1 cellular context compared by ENCODE assay signal in the genomic region with DNA sequence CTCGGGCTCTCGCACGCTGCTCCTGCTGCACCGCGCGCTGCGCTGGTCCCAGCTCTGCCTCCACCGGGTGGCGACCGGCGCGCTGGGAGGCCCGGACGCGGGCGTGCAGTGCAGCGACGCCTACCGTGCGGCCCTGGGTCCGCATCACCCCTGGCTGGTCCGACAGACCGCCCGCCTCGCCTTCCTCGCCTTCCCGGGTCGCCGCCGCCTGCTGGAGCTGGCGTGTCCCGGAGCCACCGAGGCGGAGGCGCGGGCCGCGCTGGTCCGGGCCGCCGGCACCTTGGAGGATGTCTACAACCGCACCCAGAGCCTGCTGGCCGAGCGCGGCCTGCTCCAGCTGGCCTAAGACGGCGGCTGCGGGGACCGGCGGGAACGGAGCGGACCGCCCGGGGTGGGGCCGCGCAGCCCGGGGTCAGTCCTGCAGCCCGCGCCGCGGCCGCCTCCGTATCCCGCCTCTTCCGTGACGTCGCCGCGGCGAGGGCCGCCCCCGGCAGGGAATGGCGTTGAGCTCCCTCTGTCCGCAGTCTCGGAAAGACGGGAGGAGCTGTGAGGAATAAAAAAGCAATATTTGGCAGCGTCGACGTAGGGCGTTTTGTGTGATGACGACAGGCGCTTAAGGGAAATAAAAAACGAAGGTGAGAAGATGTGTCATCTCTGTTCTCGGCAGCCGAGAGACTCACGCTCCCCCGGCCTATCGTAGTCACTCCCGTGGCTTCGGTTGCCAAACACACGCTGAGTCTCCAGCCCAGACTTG.
A peak's percentile ranks its signal among the peaks of the same experiment; 100 is the strongest.
TF ChIP-seq lines count a peak whose summit lies in the region.

No MANE protein-coding gene starts in this region.

TF ChIP-seq in HepG2, 621 proteins besides CTCF, POLR2A, EP300 and RAD21 (continued from another document and continues in another):
- TF ChIP-seq, protein P1, sequence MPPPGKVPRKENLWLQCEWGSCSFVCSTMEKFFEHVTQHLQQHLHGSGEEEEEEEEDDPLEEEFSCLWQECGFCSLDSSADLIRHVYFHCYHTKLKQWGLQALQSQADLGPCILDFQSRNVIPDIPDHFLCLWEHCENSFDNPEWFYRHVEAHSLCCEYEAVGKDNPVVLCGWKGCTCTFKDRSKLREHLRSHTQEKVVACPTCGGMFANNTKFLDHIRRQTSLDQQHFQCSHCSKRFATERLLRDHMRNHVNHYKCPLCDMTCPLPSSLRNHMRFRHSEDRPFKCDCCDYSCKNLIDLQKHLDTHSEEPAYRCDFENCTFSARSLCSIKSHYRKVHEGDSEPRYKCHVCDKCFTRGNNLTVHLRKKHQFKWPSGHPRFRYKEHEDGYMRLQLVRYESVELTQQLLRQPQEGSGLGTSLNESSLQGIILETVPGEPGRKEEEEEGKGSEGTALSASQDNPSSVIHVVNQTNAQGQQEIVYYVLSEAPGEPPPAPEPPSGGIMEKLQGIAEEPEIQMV (CRISPR knock-in tag; IDR thresholded peaks at IDR 0.05; ENCODE audit: low read depth): peak; percentile 82
- TF ChIP-seq ZNF720 (CRISPR knock-in tag; IDR thresholded peaks at IDR 0.05): no peak
- peak; percentile 39 for TF ChIP-seq POLR2G (IDR thresholded peaks at IDR 0.05; ENCODE audit: low read depth, low read length)
- TF ChIP-seq, protein P2, sequence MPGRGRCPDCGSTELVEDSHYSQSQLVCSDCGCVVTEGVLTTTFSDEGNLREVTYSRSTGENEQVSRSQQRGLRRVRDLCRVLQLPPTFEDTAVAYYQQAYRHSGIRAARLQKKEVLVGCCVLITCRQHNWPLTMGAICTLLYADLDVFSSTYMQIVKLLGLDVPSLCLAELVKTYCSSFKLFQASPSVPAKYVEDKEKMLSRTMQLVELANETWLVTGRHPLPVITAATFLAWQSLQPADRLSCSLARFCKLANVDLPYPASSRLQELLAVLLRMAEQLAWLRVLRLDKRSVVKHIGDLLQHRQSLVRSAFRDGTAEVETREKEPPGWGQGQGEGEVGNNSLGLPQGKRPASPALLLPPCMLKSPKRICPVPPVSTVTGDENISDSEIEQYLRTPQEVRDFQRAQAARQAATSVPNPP (CRISPR knock-in tag; IDR thresholded peaks at IDR 0.05): peak; percentile 84; the same call in 1 of the 2 replicates
- TF ChIP-seq, protein P3, sequence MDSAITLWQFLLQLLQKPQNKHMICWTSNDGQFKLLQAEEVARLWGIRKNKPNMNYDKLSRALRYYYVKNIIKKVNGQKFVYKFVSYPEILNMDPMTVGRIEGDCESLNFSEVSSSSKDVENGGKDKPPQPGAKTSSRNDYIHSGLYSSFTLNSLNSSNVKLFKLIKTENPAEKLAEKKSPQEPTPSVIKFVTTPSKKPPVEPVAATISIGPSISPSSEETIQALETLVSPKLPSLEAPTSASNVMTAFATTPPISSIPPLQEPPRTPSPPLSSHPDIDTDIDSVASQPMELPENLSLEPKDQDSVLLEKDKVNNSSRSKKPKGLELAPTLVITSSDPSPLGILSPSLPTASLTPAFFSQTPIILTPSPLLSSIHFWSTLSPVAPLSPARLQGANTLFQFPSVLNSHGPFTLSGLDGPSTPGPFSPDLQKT (CRISPR knock-in tag; IDR thresholded peaks at IDR 0.05; ENCODE audit: borderline replicate concordance): 0 out of 2 replicates have a peak, but pooled peaks have one; percentile 42
- peak; percentile 24; the same call in 1 of the 2 replicates for TF ChIP-seq ZFP90 (CRISPR knock-in tag; IDR thresholded peaks at IDR 0.05; ENCODE audit: borderline replicate concordance)
- peak; percentile 32 for TF ChIP-seq GABPA (IDR thresholded peaks at IDR 0.05; ENCODE audit: low read depth, low read length)
- TF ChIP-seq GABPA (CRISPR knock-in tag; IDR thresholded peaks at IDR 0.05; ENCODE audit: low read depth): no peak
- peak; percentile 22; the same call in 1 of the 2 replicates for TF ChIP-seq GFI1 (CRISPR knock-in tag; IDR thresholded peaks at IDR 0.05; ENCODE audit: borderline replicate concordance)
- TF ChIP-seq, protein P4, sequence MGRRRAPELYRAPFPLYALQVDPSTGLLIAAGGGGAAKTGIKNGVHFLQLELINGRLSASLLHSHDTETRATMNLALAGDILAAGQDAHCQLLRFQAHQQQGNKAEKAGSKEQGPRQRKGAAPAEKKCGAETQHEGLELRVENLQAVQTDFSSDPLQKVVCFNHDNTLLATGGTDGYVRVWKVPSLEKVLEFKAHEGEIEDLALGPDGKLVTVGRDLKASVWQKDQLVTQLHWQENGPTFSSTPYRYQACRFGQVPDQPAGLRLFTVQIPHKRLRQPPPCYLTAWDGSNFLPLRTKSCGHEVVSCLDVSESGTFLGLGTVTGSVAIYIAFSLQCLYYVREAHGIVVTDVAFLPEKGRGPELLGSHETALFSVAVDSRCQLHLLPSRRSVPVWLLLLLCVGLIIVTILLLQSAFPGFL (CRISPR knock-in tag; IDR thresholded peaks at IDR 0.05): 0 out of 2 replicates have a peak, but pooled peaks have one; percentile 82
- TF ChIP-seq, protein P5, sequence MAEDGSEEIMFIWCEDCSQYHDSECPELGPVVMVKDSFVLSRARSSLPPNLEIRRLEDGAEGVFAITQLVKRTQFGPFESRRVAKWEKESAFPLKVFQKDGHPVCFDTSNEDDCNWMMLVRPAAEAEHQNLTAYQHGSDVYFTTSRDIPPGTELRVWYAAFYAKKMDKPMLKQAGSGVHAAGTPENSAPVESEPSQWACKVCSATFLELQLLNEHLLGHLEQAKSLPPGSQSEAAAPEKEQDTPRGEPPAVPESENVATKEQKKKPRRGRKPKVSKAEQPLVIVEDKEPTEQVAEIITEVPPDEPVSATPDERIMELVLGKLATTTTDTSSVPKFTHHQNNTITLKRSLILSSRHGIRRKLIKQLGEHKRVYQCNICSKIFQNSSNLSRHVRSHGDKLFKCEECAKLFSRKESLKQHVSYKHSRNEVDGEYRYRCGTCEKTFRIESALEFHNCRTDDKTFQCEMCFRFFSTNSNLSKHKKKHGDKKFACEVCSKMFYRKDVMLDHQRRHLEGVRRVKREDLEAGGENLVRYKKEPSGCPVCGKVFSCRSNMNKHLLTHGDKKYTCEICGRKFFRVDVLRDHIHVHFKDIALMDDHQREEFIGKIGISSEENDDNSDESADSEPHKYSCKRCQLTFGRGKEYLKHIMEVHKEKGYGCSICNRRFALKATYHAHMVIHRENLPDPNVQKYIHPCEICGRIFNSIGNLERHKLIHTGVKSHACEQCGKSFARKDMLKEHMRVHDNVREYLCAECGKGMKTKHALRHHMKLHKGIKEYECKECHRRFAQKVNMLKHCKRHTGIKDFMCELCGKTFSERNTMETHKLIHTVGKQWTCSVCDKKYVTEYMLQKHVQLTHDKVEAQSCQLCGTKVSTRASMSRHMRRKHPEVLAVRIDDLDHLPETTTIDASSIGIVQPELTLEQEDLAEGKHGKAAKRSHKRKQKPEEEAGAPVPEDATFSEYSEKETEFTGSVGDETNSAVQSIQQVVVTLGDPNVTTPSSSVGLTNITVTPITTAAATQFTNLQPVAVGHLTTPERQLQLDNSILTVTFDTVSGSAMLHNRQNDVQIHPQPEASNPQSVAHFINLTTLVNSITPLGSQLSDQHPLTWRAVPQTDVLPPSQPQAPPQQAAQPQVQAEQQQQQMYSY (CRISPR knock-in tag; IDR thresholded peaks at IDR 0.05): peak; percentile 65; the same call in 1 of the 2 replicates
- TF ChIP-seq NR1H2 (CRISPR knock-in tag; IDR thresholded peaks at IDR 0.05; ENCODE audit: borderline replicate concordance, low read depth): peak; percentile 93; the same call in 1 of the 2 replicates
- TF ChIP-seq ZNF431 (CRISPR knock-in tag; IDR thresholded peaks at IDR 0.05; ENCODE audit: borderline replicate concordance, low read depth): peak; percentile 76; the same call in 1 of the 2 replicates
- peak; percentile 88 for TF ChIP-seq GABPB1 (CRISPR knock-in tag; IDR thresholded peaks at IDR 0.05)
- peak; percentile 75 for TF ChIP-seq MED1 (CRISPR knock-in tag; IDR thresholded peaks at IDR 0.05)
- TF ChIP-seq ELF4 (CRISPR knock-in tag; IDR thresholded peaks at IDR 0.05; ENCODE audit: borderline replicate concordance): no peak
- TF ChIP-seq SALL2 (CRISPR knock-in tag; IDR thresholded peaks at IDR 0.05): peak; percentile 89
- TF ChIP-seq ZNF496 (CRISPR knock-in tag; IDR thresholded peaks at IDR 0.05; ENCODE audit: insufficient replicate concordance): no peak
- no peak for TF ChIP-seq ZNF432 (CRISPR knock-in tag; IDR thresholded peaks at IDR 0.05; ENCODE audit: borderline replicate concordance)
- no peak; the same call in 1 of the 2 replicates for TF ChIP-seq ISX (CRISPR knock-in tag; conservative IDR thresholded peaks at IDR 0.05)
- TF ChIP-seq THAP11 (CRISPR knock-in tag; IDR thresholded peaks at IDR 0.05): peak; percentile 79; the same call in 1 of the 2 replicates
- no peak for TF ChIP-seq ZNF230 (CRISPR knock-in tag; IDR thresholded peaks at IDR 0.05)
- TF ChIP-seq, protein P6, sequence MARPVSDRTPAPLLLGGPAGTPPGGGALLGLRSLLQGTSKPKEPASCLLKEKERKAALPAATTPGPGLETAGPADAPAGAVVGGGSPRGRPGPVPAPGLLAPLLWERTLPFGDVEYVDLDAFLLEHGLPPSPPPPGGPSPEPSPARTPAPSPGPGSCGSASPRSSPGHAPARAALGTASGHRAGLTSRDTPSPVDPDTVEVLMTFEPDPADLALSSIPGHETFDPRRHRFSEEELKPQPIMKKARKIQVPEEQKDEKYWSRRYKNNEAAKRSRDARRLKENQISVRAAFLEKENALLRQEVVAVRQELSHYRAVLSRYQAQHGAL (CRISPR knock-in tag; IDR thresholded peaks at IDR 0.05; ENCODE audit: not compliant biosample characterization): peak; percentile 71
- TF ChIP-seq ZNF546 (CRISPR knock-in tag; conservative IDR thresholded peaks at IDR 0.05): peak; percentile 82; the same call in 1 of the 2 replicates
- peak; percentile 37 for TF ChIP-seq HNRNPLL (IDR thresholded peaks at IDR 0.05; ENCODE audit: low read depth, low read length, poor library complexity, severe bottlenecking)
- TF ChIP-seq KLF6 (CRISPR knock-in tag; IDR thresholded peaks at IDR 0.05): peak; percentile 59
- TF ChIP-seq YY1 (IDR thresholded peaks at IDR 0.05; ENCODE audit: insufficient read depth, insufficient replicate concordance, low read depth, low read length): peak; percentile 16
- 0 out of 2 replicates have a peak, but pooled peaks have one; percentile 15 for TF ChIP-seq ZNF790 (CRISPR knock-in tag; IDR thresholded peaks at IDR 0.05; ENCODE audit: borderline replicate concordance)
- TF ChIP-seq ZNF773 (CRISPR knock-in tag; IDR thresholded peaks at IDR 0.05; ENCODE audit: borderline replicate concordance): 0 out of 2 replicates have a peak, but pooled peaks have one; percentile 4
- no peak; the same call in 1 of the 2 replicates for TF ChIP-seq SRY (CRISPR knock-in tag; IDR thresholded peaks at IDR 0.05)
- TF ChIP-seq TGIF2 (CRISPR knock-in tag; IDR thresholded peaks at IDR 0.05): no peak
- no peak for TF ChIP-seq JUND (CRISPR knock-in tag; IDR thresholded peaks at IDR 0.05)
- TF ChIP-seq ZNF607 (CRISPR knock-in tag; IDR thresholded peaks at IDR 0.05; ENCODE audit: borderline replicate concordance): no peak; the same call in 1 of the 2 replicates
- TF ChIP-seq, protein P7, sequence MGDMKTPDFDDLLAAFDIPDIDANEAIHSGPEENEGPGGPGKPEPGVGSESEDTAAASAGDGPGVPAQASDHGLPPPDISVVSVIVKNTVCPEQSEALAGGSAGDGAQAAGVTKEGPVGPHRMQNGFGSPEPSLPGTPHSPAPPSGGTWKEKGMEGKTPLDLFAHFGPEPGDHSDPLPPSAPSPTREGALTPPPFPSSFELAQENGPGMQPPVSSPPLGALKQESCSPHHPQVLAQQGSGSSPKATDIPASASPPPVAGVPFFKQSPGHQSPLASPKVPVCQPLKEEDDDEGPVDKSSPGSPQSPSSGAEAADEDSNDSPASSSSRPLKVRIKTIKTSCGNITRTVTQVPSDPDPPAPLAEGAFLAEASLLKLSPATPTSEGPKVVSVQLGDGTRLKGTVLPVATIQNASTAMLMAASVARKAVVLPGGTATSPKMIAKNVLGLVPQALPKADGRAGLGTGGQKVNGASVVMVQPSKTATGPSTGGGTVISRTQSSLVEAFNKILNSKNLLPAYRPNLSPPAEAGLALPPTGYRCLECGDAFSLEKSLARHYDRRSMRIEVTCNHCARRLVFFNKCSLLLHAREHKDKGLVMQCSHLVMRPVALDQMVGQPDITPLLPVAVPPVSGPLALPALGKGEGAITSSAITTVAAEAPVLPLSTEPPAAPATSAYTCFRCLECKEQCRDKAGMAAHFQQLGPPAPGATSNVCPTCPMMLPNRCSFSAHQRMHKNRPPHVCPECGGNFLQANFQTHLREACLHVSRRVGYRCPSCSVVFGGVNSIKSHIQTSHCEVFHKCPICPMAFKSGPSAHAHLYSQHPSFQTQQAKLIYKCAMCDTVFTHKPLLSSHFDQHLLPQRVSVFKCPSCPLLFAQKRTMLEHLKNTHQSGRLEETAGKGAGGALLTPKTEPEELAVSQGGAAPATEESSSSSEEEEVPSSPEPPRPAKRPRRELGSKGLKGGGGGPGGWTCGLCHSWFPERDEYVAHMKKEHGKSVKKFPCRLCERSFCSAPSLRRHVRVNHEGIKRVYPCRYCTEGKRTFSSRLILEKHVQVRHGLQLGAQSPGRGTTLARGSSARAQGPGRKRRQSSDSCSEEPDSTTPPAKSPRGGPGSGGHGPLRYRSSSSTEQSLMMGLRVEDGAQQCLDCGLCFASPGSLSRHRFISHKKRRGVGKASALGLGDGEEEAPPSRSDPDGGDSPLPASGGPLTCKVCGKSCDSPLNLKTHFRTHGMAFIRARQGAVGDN (CRISPR knock-in tag; IDR thresholded peaks at IDR 0.05): peak; percentile 90
- no peak for TF ChIP-seq ZFYVE20 (CRISPR knock-in tag; IDR thresholded peaks at IDR 0.05; ENCODE audit: borderline replicate concordance, low read depth)
- TF ChIP-seq NFIB (CRISPR knock-in tag; IDR thresholded peaks at IDR 0.05; ENCODE audit: borderline replicate concordance): no peak
- TF ChIP-seq, protein P8, sequence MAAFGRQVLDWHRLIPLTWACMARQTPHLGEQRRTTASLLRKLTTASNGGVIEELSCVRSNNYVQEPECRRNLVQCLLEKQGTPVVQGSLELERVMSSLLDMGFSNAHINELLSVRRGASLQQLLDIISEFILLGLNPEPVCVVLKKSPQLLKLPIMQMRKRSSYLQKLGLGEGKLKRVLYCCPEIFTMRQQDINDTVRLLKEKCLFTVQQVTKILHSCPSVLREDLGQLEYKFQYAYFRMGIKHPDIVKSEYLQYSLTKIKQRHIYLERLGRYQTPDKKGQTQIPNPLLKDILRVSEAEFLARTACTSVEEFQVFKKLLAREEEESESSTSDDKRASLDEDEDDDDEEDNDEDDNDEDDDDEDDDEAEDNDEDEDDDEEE (CRISPR knock-in tag; IDR thresholded peaks at IDR 0.05): peak; percentile 91; the same call in 1 of the 2 replicates
- TF ChIP-seq MYC (CRISPR knock-in tag; IDR thresholded peaks at IDR 0.05; ENCODE audit: borderline replicate concordance): peak; percentile 77
- TF ChIP-seq FOSL2 (CRISPR knock-in tag; IDR thresholded peaks at IDR 0.05): 0 out of 2 replicates have a peak, but pooled peaks have one; percentile 11
- TF ChIP-seq REL (CRISPR knock-in tag; conservative IDR thresholded peaks at IDR 0.05): 0 out of 2 replicates have a peak, but pooled peaks have one; percentile 80
